Comparison of ENCODE assay signal across 8 cellular contexts in the genomic region with DNA sequence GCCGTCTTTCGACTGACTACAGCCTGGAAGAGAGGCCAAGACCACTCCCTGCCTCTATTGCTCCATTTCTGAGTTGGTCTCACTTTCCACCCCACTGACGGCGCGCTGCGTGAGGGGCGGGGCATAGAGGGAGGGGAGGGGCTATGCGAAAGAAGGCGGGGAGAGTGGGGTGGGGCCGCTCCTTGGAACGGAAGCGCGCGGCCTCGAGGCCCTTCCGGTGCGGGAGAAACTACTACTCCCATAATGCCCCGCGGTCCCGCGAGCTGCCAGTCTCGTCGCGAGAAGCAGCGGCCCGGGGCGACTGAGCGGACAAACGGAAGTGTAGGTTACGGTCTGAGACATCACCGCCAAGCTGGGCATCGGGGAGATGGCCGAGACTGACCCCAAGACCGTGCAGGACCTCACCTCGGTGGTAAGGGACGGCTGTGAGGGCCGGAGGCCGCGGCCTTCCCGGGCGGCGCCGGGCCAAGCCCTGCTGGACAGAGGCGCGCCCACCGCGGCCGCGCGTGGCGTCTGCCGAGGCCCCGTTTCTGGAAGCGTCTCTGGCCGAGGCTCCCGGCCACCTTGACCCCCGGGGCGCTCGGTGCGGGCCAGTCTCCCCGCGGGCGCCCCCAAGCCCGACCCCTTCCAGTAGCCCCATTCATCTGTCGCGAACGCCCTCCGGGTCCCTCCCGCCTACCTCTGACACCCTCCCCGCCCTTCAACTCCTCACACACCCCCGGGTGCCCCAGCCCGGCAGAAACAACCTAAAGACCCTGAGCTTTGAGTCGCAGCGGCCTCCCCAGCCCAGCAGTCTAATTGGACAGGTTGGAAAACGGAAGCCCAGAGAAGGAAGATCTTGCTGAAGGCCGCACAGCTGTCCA. TPM values are rescaled to one million over a fixed set of nuclear protein-coding genes. Genes with fewer than 3 reads are reported as not detected.
DNase-seq lines count a peak whose midpoint lies in the region; ATAC-seq and TF ChIP-seq lines count a peak whose summit lies in the region.

TSS of gene HSBP1 (plus strand) at position 269 of the 863 bp plus-strand sequence. CDS start at position 368, 99 bp downstream.

- DNase-seq in DMS79 (lab: John Stamatoyannopoulos, UW) (peak; percentile 41), Peyer's patch (peak; percentile 94 to 98 (median 97)), esophagus muscularis mucosa (ENCODE audit: extremely low spot score) (peak; percentile 99)
- peak; percentile 79 for DNase-seq in Jurkat, Clone E6-1 (ENCODE audit: low read depth, low spot score)
- peak; percentile 89 for DNase-seq in activated T-cell treated with anti-CD3 and anti-CD28 coated beads, Interleukin-2, amount 50 U/mL, for 4 hours
- DNase-seq in stimulated activated CD8-positive, alpha-beta memory T cell treated with anti-CD3 and anti-CD28 coated beads, Interleukin-7, amount 100 ng/mL, for 24 hours (ENCODE audit: low read depth), result peak; percentile 87

- H3K36me3 Mint-ChIP-seq in activated T-cell treated with anti-CD3 and anti-CD28 coated beads, Interleukin-2, amount 50 U/mL, for 4 hours (ENCODE audit: insufficient read depth), result peaks cover 17% of the 10 kb centered on the region

- peak within 1 kb of the TSS; percentile 98 for H3K4me3 Mint-ChIP-seq in activated T-cell treated with anti-CD3 and anti-CD28 coated beads, Interleukin-2, amount 50 U/mL, for 4 hours

- ATAC-seq in GM21717 (IDR thresholded peaks at IDR 0.05; ENCODE audit: unreplicated experiment), result peak; percentile 94
- ATAC-seq in activated T-cell treated with anti-CD3 and anti-CD28 coated beads, Interleukin-2, amount 50 U/mL, for 4 hours, result peak; percentile 97 to 98

- no peaks in the 10 kb centered on the region for H3K27me3 ChIP-seq in Peyer's patch
- no peaks in the 10 kb centered on the region for H3K27me3 ChIP-seq in esophagus muscularis mucosa
- H3K27me3 ChIP-seq in muscle layer of duodenum (ENCODE audit: low read depth, low read length), result no peaks in the 10 kb centered on the region

- peak in 1 of 6 experiments; percentile 25 for TF ChIP-seq CTCF in Peyer's patch (IDR thresholded peaks at IDR 0.05)
- peak in 2 of 3 experiments; percentile 10 to 19 for TF ChIP-seq CTCF in esophagus muscularis mucosa (IDR thresholded peaks at IDR 0.05)

- no peaks in the 10 kb centered on the region for H3K9me3 ChIP-seq in Peyer's patch
- no peaks in the 10 kb centered on the region for H3K9me3 ChIP-seq in esophagus muscularis mucosa
- no peaks in the 10 kb centered on the region for H3K9me3 ChIP-seq in muscle layer of duodenum (ENCODE audit: control insufficient read depth in 1 of 2, low read length in 2 of 2)

- no peaks in the 10 kb centered on the region for H3K27me3 Mint-ChIP-seq in activated T-cell treated with anti-CD3 and anti-CD28 coated beads, Interleukin-2, amount 50 U/mL, for 4 hours (ENCODE audit: low read depth)

- peaks cover 36% of the 10 kb centered on the region for H3K4me1 Mint-ChIP-seq in activated T-cell treated with anti-CD3 and anti-CD28 coated beads, Interleukin-2, amount 50 U/mL, for 4 hours (ENCODE audit: low read depth)

- no peaks in the 10 kb centered on the region for H3K9me3 Mint-ChIP-seq in activated T-cell treated with anti-CD3 and anti-CD28 coated beads, Interleukin-2, amount 50 U/mL, for 4 hours

- H3K4me3 ChIP-seq in Jurkat, Clone E6-1 (ENCODE audit: low read length), result peak within 1 kb of the TSS; percentile 86
- H3K4me3 ChIP-seq in Peyer's patch (peak within 1 kb of the TSS; percentile 91 to 95 (median 92)), esophagus muscularis mucosa (peak within 1 kb of the TSS; percentile 90 to 95 (median 90)), muscle layer of duodenum (ENCODE audit: low read depth in 1 of 2, low read length in 2 of 2) (peak within 1 kb of the TSS; percentile 75 to 93)

- H3K36me3 ChIP-seq in Peyer's patch, result peaks cover 0 to 13% (median 0%) of the 10 kb centered on the region in 3 donors
- peaks cover 0 to 30% (median 11%) of the 10 kb centered on the region in 4 donors for H3K36me3 ChIP-seq in esophagus muscularis mucosa
- no peaks in the 10 kb centered on the region for H3K36me3 ChIP-seq in muscle layer of duodenum (ENCODE audit: control insufficient read depth in 1 of 2, insufficient read depth in 2 of 2, low read length in 2 of 2)

- peaks cover 0 to 10% (median 5%) of the 10 kb centered on the region in 4 donors for H3K4me1 ChIP-seq in Peyer's patch
- peaks cover 37 to 50% (median 39%) of the 10 kb centered on the region in 4 donors for H3K4me1 ChIP-seq in esophagus muscularis mucosa
- peaks cover 0 to 34% of the 10 kb centered on the region in 2 donors for H3K4me1 ChIP-seq in muscle layer of duodenum (ENCODE audit: control insufficient read depth in 1 of 2, insufficient read depth in 2 of 2, low read length in 2 of 2)

- peak within 1 kb of the TSS; percentile 81 to 90 (median 86) for H3K27ac ChIP-seq in Peyer's patch
- H3K27ac ChIP-seq in esophagus muscularis mucosa (replicated peaks in 1 of 4), result peak within 1 kb of the TSS; percentile 81 to 87 (median 85)
- H3K27ac ChIP-seq in muscle layer of duodenum (ENCODE audit: low read length), result peak within 1 kb of the TSS; percentile 75

- TF ChIP-seq EP300 in esophagus muscularis mucosa (IDR thresholded peaks at IDR 0.05), result no peak

- intact Hi-C loops in esophagus muscularis mucosa (cut with DNase I), result loop anchor here (5.0 kb wide), 1 partner anchor 89 kb away; the partner anchor contains the start of gene MLYCD

- TF ChIP-seq POLR2A in Peyer's patch (IDR thresholded peaks at IDR 0.05) (peak; percentile 55 to 69), esophagus muscularis mucosa (IDR thresholded peaks at IDR 0.05; ENCODE audit: low read depth) (no peak)

- 0% methylated on average over 28 of the region's 76 CpGs for WGBS in esophagus muscularis mucosa

RNA-seq across cellular contexts. Expression of gene HSBP1, which starts in this region (rescaled TPM):
- 162 TPM for polyA plus RNA-seq in Jurkat, Clone E6-1 (2012; ENCODE audit: insufficient read depth, insufficient read length)
- total RNA-seq in Peyer's patch, result 10 to 100 TPM; 12.4 to 19.0 (median 18.1) TPM
- total RNA-seq in activated T-cell treated with anti-CD3 and anti-CD28 coated beads, Interleukin-2, amount 50 U/mL, for 4 hours, result 10 to 100 TPM; 73.4 to 89.1 (median 78.9) TPM
- total RNA-seq in esophagus muscularis mucosa, result 10 to 100 TPM; 12.0 to 49.8 (median 26.4) TPM

Comparison
In these comparisons a context has a peak if more than half of its experiments do, and no peak if none do; other contexts are left out.
1. Peak in every context shown above with its lines: DNase-seq, ATAC-seq, H3K4me3 ChIP-seq and H3K27ac ChIP-seq.
2. DNase-seq: peak in every context shown above with its lines; median percentile 99 in esophagus muscularis mucosa; 97 in Peyer's patch; 89 in activated T-cell treated with anti-CD3 and anti-CD28 coated beads, Interleukin-2, amount 50 U/mL, for 4 hours; 87 in stimulated activated CD8-positive, alpha-beta memory T cell treated with anti-CD3 and anti-CD28 coated beads, Interleukin-7, amount 100 ng/mL, for 24 hours; 79 in Jurkat, Clone E6-1; 41 in DMS79.